Comparison of ENCODE assay signal across 26 cellular contexts in the genomic region with DNA sequence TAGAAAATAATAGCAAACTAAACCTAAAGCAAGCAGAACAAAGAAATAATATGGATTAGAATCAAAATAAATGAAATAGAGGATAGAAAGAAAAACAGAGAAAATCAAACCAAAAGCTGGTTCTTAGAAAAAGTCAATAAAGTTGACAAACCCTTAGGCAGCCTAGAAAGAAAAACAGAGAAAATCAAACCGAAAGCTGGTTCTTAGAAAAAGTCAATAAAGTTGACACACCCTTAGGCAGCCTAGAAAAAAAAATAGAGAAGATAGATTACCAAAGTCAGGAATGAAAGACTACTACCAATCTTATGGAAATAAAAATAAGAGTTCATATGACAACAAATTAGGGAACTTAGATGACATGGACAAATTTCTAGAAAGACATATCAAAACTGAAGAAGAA.
"Had no signal": no experiment of that assay in that cellular context is flagged by ENCODE, and none has a peak within 500 bp of the region (broad histone marks: within the 10 kb centered on the region; RNA-seq: fewer than 3 reads in every experiment).

No MANE protein-coding gene starts in this region.

- H3K27me3 ChIP-seq: esophagus squamous epithelium, neutrophil, right atrium auricular region, sigmoid colon, spleen, suprapubic skin, transverse colon, upper lobe of right lung, uterus had no signal

- H3K27ac ChIP-seq: coronary artery, esophagus squamous epithelium, neutrophil, prostate gland, right atrium auricular region, sigmoid colon, spleen, suprapubic skin, transverse colon, upper lobe of right lung, uterus had no signal

- H3K4me3 Mint-ChIP-seq: effector memory CD8-positive, alpha-beta T cell; memory B cell; naive B cell; natural killer cell treated with Interleukin-12 subunit alpha and Interleukin-12 subunit beta and Interleukin-15 and Interleukin-18, amount 100 ng/mL, for 72 hours; neural crest cell; stimulated activated memory B cell treated with anti-CD40 and anti-IgM and Interleukin-4, amounts not matched to agents 10 μg/mL and 1 μg/mL and 100 μg/mL, for 72 hours had no signal

- H3K27me3 Mint-ChIP-seq: memory B cell; naive B cell; stimulated activated memory B cell treated with anti-CD40 and anti-IgM and Interleukin-4, amounts not matched to agents 10 μg/mL and 1 μg/mL and 100 μg/mL, for 72 hours had no signal

- H3K4me1 Mint-ChIP-seq: memory B cell; naive B cell; neural crest cell; stimulated activated memory B cell treated with anti-CD40 and anti-IgM and Interleukin-4, amounts not matched to agents 10 μg/mL and 1 μg/mL and 100 μg/mL, for 72 hours had no signal

- H3K36me3 ChIP-seq: esophagus squamous epithelium, neutrophil, prostate gland, right atrium auricular region, sigmoid colon, spleen, suprapubic skin, transverse colon, upper lobe of right lung, uterus had no signal

- ATAC-seq: effector memory CD8-positive, alpha-beta T cell; natural killer cell treated with Interleukin-12 subunit alpha and Interleukin-12 subunit beta and Interleukin-15 and Interleukin-18, amount 100 ng/mL, for 72 hours; stimulated activated memory B cell treated with anti-CD40 and anti-IgM and Interleukin-4, amounts not matched to agents 10 μg/mL and 1 μg/mL and 100 μg/mL, for 72 hours; stimulated activated naive CD8-positive, alpha-beta T cell treated with anti-CD3 and anti-CD28 coated beads, Interleukin-15, Interleukin-2, amounts not matched to agents 100 U/mL and 50 U/mL, for 24 hours; upper lobe of right lung had no signal

- H3K27ac Mint-ChIP-seq: effector memory CD8-positive, alpha-beta T cell; memory B cell; naive B cell; natural killer cell treated with Interleukin-12 subunit alpha and Interleukin-12 subunit beta and Interleukin-15 and Interleukin-18, amount 100 ng/mL, for 72 hours; stimulated activated memory B cell treated with anti-CD40 and anti-IgM and Interleukin-4, amounts not matched to agents 10 μg/mL and 1 μg/mL and 100 μg/mL, for 72 hours had no signal

- H3K4me3 ChIP-seq: coronary artery, esophagus squamous epithelium, lung, prostate gland, right atrium auricular region, sigmoid colon, spleen, suprapubic skin, transverse colon, upper lobe of right lung, uterus had no signal

- H3K9me3 ChIP-seq: neutrophil, prostate gland had no signal

- DNase-seq: dermis blood vessel endothelial cell; effector memory CD8-positive, alpha-beta T cell; erythroblast; esophagus squamous epithelium; foreskin melanocyte; glutamatergic neuron; naive B cell; sigmoid colon; spleen; stimulated activated CD4-positive, alpha-beta T cell treated with anti-CD3 and anti-CD28 coated beads, Interleukin-4, amount 100 ng/mL, for 4 hours; stimulated activated naive CD8-positive, alpha-beta T cell treated with anti-CD3 and anti-CD28 coated beads, Interleukin-15, Interleukin-2, amounts not matched to agents 100 U/mL and 50 U/mL, for 24 hours; transverse colon; upper lobe of right lung; uterus had no signal

- H3K4me1 ChIP-seq: esophagus squamous epithelium, prostate gland, right atrium auricular region, sigmoid colon, spleen, suprapubic skin, upper lobe of right lung, uterus had no signal

- FAIRE-seq: endometrium, keratinocyte had no signal
